Comparison of ENCODE assay signal across 9 cellular contexts in genomic region chr3:64684715-64685261, GRCh38. TPM values are rescaled to one million over a fixed set of nuclear protein-coding genes. Genes with fewer than 3 reads are reported as not detected.
DNase-seq lines count a peak whose midpoint lies in the region; ATAC-seq and TF ChIP-seq lines count a peak whose summit lies in the region.
"Had no signal": no experiment of that assay in that cellular context is flagged by ENCODE, and none has a peak within 500 bp of the region (broad histone marks: within the 10 kb centered on the region; RNA-seq: fewer than 3 reads in every experiment).

No MANE protein-coding gene starts in this region.

- TF ChIP-seq CTCF in mammary epithelial cell (conservative IDR thresholded peaks at IDR 0.05 in 1 of 2, IDR thresholded peaks at IDR 0.05 in 1 of 2; ENCODE audit: extremely low read depth in 1 of 2, insufficient read depth in 1 of 2, low read depth in 1 of 2, low read length in 2 of 2) = no peak
- no peak for TF ChIP-seq CTCF in sigmoid colon (IDR thresholded peaks at IDR 0.05)

- H3K4me3 ChIP-seq in H7 (ENCODE audit: insufficient read depth, low read depth, low read length) = peak overlapping the region; percentile 78
- H3K4me3 ChIP-seq in mammary epithelial cell (replicated peaks in 1 of 3; ENCODE audit: insufficient read depth in 1 of 3, low read depth in 2 of 3, low read length in 3 of 3) = peak overlapping the region; percentile 64 to 71 (median 69)
- H3K4me3 ChIP-seq in sigmoid colon = peak overlapping the region; percentile 74 to 87 (median 78)

- H3K36me3 ChIP-seq in H7 (replicated peaks; ENCODE audit: control insufficient read depth, insufficient read depth, low read length) = no peaks in the 10 kb centered on the region
- no peaks in the 10 kb centered on the region for H3K36me3 ChIP-seq in mammary epithelial cell (ENCODE audit: insufficient read depth, low read length)
- peaks cover 0 to 13% (median 5%) of the 10 kb centered on the region in 4 donors for H3K36me3 ChIP-seq in sigmoid colon

- H3K9ac ChIP-seq in mammary epithelial cell (ENCODE audit: insufficient read depth, low read length) = peak overlapping the region; percentile 71

- no peaks in the 10 kb centered on the region for H3K79me2 ChIP-seq in mammary epithelial cell (ENCODE audit: insufficient read depth, low read length)

- H3K27ac ChIP-seq in mammary epithelial cell (ENCODE audit: insufficient read depth, low read depth, low read length) (peak overlapping the region; percentile 34), sigmoid colon (peak overlapping the region; percentile 97 to 99 (median 98))

- peak; percentile 58 for DNase-seq in H7
- peak; percentile 42 for DNase-seq in mammary epithelial cell
- DNase-seq in iPS-NIHi7 (ENCODE audit: extremely low spot score) = peak; percentile 64
- DNase-seq in sigmoid colon = peak; percentile 93
- DNase-seq in T-helper 9 cell = no peak
- DNase-seq in amniotic stem cell (lab: John Stamatoyannopoulos, UW) = no peak
- DNase-seq in activated naive CD4-positive, alpha-beta T cell treated with anti-CD3 and anti-CD28 coated beads, Interleukin-2, amount 50 U/mL, for 16 hours = no peak

- dilution Hi-C loops in mammary epithelial cell (cut with HindIII; ENCODE audit: low sequenced_read_pairs) = no loop called here

- CTCF ChIA-PET in mammary epithelial cell (lab: Charles Lee; ENCODE audit: low non-redundant PET) = no interaction called here

- peak; percentile 34 to 61 for TF ChIP-seq POLR2A in sigmoid colon (IDR thresholded peaks at IDR 0.05)

- H3K9me3 ChIP-seq in mammary epithelial cell (replicated peaks; ENCODE audit: insufficient read depth, low read length) (no peaks in the 10 kb centered on the region), sigmoid colon (no peaks in the 10 kb centered on the region)

- ATAC-seq in GM18511 (IDR thresholded peaks at IDR 0.05; ENCODE audit: unreplicated experiment) = no peak

- intact Hi-C loops in mammary epithelial cell (cut with micrococcal nuclease) (loop anchor here (1.0 to 5.0 kb wide), 5 partner anchors 18 to 561 kb away; no protein-coding TSS in a partner anchor), sigmoid colon (cut with DNase I) (loop anchor here (5.0 kb wide), 4 partner anchors 58 to 728 kb away; no protein-coding TSS in a partner anchor)

- peaks cover 76% of the 10 kb centered on the region for H3K27me3 ChIP-seq in H7 (ENCODE audit: control insufficient read depth, insufficient read depth, low read length)
- no peaks in the 10 kb centered on the region for H3K27me3 ChIP-seq in mammary epithelial cell (ENCODE audit: insufficient read depth, low read length)
- no peaks in the 10 kb centered on the region for H3K27me3 ChIP-seq in sigmoid colon

- H2AFZ ChIP-seq in mammary epithelial cell (ENCODE audit: low read depth, low read length) = peak overlapping the region; percentile 94

- H3K4me1 ChIP-seq in mammary epithelial cell (ENCODE audit: insufficient read depth, low read length) = peaks cover 10% of the 10 kb centered on the region
- peaks cover 0 to 38% (median 25%) of the 10 kb centered on the region in 4 donors for H3K4me1 ChIP-seq in sigmoid colon

- H3K4me2 ChIP-seq in mammary epithelial cell (ENCODE audit: insufficient read depth, low read depth, low read length) = peak overlapping the region; percentile 99

- peak in 2 of 4 donors; percentile 57 to 89 for TF ChIP-seq EP300 in sigmoid colon (IDR thresholded peaks at IDR 0.05)

- BruUV-seq in mammary epithelial cell (replicated peaks; lab: Mats Ljungman, UMichigan) = no TSS peak

- 11% methylated on average over 20 of the region's 22 CpGs for WGBS in mammary epithelial cell (ENCODE audit: low coverage, missing lambda C conversion rate)
- 6 to 8% methylated on average over 22 of the region's 22 CpGs for WGBS in sigmoid colon, 2 donors

- in situ Hi-C loops in mammary epithelial cell (cut with MboI; ENCODE audit: low sequenced_read_pairs in 2 of 2) = no loop called here

- H4K20me1 ChIP-seq in mammary epithelial cell (ENCODE audit: insufficient read depth, low read length) = no peaks in the 10 kb centered on the region

RNA-seq across cellular contexts. Expression of gene ADAMTS9, which starts 3.0 kb away (rescaled TPM):
- total RNA-seq in H7 (2014; rRNA removed; shearing (Covaris generic)) = 4.9 and 5.6 TPM in 2 replicates
- total RNA-seq in mammary epithelial cell (1 to 10 TPM; 2.7 to 7.5 TPM), sigmoid colon (10 to 100 TPM; 16.1 to 61.6 (median 31.6) TPM)
- polyA plus RNA-seq in mammary epithelial cell (0.31 TPM), sigmoid colon (10 to 100 TPM in 1 of 3 donors, 1 to 10 TPM in 2; 1.2 to 15.4 (median 1.8) TPM)
- polyA minus RNA-seq in mammary epithelial cell = 7.0 TPM
- total RNA-seq: OCI-LY7 had no signal

Comparison
In these comparisons a context has a peak if more than half of its experiments do, and no peak if none do; other contexts are left out.
1. DNase-seq: peak in H7 (single experiment), mammary epithelial cell (single experiment), iPS-NIHi7 (single experiment) and sigmoid colon (single experiment); none in T-helper 9 cell (single experiment), amniotic stem cell (single experiment) and activated naive CD4-positive, alpha-beta T cell treated with anti-CD3 and anti-CD28 coated beads, Interleukin-2, amount 50 U/mL, for 16 hours (single experiment).
2. Peak in every context shown above with its lines, with median percentiles within 50 percentile points of each other: H3K4me3 ChIP-seq.